21 cellular contexts compared by ENCODE assay signal in genomic region chr11:71133946-71134345, GRCh38.
DNase-seq lines count a peak whose midpoint lies in the region; ATAC-seq, FAIRE-seq and TF ChIP-seq lines count a peak whose summit lies in the region.
"Had no signal": no experiment of that assay in that cellular context is flagged by ENCODE, and none has a peak within 500 bp of the region (broad histone marks: within the 10 kb centered on the region; RNA-seq: fewer than 3 reads in every experiment).

No MANE protein-coding gene starts in this region.

- peak overlapping the region; percentile 67 for H3K4me2 ChIP-seq in BLaER1
- no peak overlapping the region for H3K4me2 ChIP-seq in HepG2 (ENCODE audit: low read depth, low read length)
- H3K4me2 ChIP-seq: A549 had no signal

- H3K9ac ChIP-seq in BLaER1 (no peak overlapping the region), kidney (ENCODE audit: low read length in 2 of 2) (no peak overlapping the region), HepG2 (ENCODE audit: insufficient read depth, low read depth, low read length) (no peak overlapping the region)

- H4K20me1 ChIP-seq in BLaER1 (no peaks in the 10 kb centered on the region), HepG2 (ENCODE audit: insufficient read depth, low read length) (peaks cover 6% of the 10 kb centered on the region; the same call in 1 of the 2 replicates)

- CTCF ChIA-PET in HepG2 (lab: Yijun Ruan, JAX; ENCODE audit: low intra/inter-chr PET ratio, low total read pairs): no interaction called here

- ATAC-seq in upper lobe of right lung: no peak
- ATAC-seq in HepG2: no peak
- no peak for ATAC-seq in HG02970 (IDR thresholded peaks at IDR 0.05; ENCODE audit: low FRiP score, unreplicated experiment)
- ATAC-seq: A549; CD8-positive, alpha-beta T cell had no signal

- 0 out of 2 replicates have a peak overlapping the region, but pooled peaks have one; percentile 38 for H3K27ac ChIP-seq in BLaER1
- no peak overlapping the region for H3K27ac ChIP-seq in kidney (ENCODE audit: low read depth in 2 of 2, low read length in 2 of 2)
- H3K27ac ChIP-seq in upper lobe of right lung: no peak overlapping the region
- no peak overlapping the region for H3K27ac ChIP-seq in HepG2 (ENCODE audit: extremely low read length, insufficient read depth, low read length)
- H3K27ac ChIP-seq: 22Rv1, A549, C4-2B had no signal

- H3K4me1 ChIP-seq in BLaER1 (peaks cover 13% of the 10 kb centered on the region), kidney (ENCODE audit: control insufficient read depth in 1 of 2, insufficient read depth in 1 of 2, low read depth in 1 of 2, low read length in 2 of 2) (no peaks in the 10 kb centered on the region), upper lobe of right lung (no peaks in the 10 kb centered on the region), HepG2 (ENCODE audit: insufficient read depth, low read length) (no peaks in the 10 kb centered on the region)
- H3K4me1 ChIP-seq: A549, Caco-2 had no signal

- H3K27me3 ChIP-seq in BLaER1: no peaks in the 10 kb centered on the region
- no peaks in the 10 kb centered on the region for H3K27me3 ChIP-seq in upper lobe of right lung
- no peaks in the 10 kb centered on the region for H3K27me3 ChIP-seq in HepG2 (ENCODE audit: control insufficient read depth in 1 of 2, insufficient read depth in 2 of 2, low read length in 2 of 2)

- H2AFZ ChIP-seq in HepG2 (ENCODE audit: low read length): no peak overlapping the region

- H3K9me3 ChIP-seq in BLaER1 (no peaks in the 10 kb centered on the region), kidney (ENCODE audit: control insufficient read depth in 1 of 2, low read length in 2 of 2) (no peaks in the 10 kb centered on the region), upper lobe of right lung (no peaks in the 10 kb centered on the region), HepG2 (ENCODE audit: low read length) (no peaks in the 10 kb centered on the region)
- H3K9me3 ChIP-seq: A549, Caco-2 had no signal

- TF ChIP-seq POLR2A in HepG2 (IDR thresholded peaks at IDR 0.05; ENCODE audit: insufficient read depth in 1 of 2, low read depth in 2 of 2, low read length in 2 of 2): no peak

- no peak for TF ChIP-seq EP300 in HepG2 (IDR thresholded peaks at IDR 0.05; ENCODE audit: low read depth in 2 of 2, low read length in 2 of 2)
- TF ChIP-seq EP300 in HepG2 (CRISPR knock-in tag; IDR thresholded peaks at IDR 0.05; ENCODE audit: borderline replicate concordance): no peak

- H3K4me3 ChIP-seq in BLaER1 (no peak overlapping the region), kidney (ENCODE audit: low read length in 2 of 2) (no peak overlapping the region), upper lobe of right lung (no peak overlapping the region), HepG2 (replicated peaks in 1 of 3; ENCODE audit: insufficient read depth in 1 of 3, low read depth in 2 of 3, low read length in 3 of 3) (no peak overlapping the region)
- H3K4me3 ChIP-seq: A549 had no signal

- H3K36me3 ChIP-seq in BLaER1 (no peaks in the 10 kb centered on the region), kidney (ENCODE audit: control insufficient read depth in 1 of 2, insufficient read depth in 2 of 2, low read length in 2 of 2) (no peaks in the 10 kb centered on the region), upper lobe of right lung (no peaks in the 10 kb centered on the region), HepG2 (replicated peaks in 1 of 2; ENCODE audit: control insufficient read depth in 1 of 2, insufficient read depth in 2 of 2, low read length in 2 of 2) (peaks cover 18 to 65% of the 10 kb centered on the region in 2 experiments)

- no peak for FAIRE-seq in kidney (lab: Jason Lieb, UNC)
- no peak for FAIRE-seq in HepG2 (lab: Jason Lieb, UNC)
- FAIRE-seq: A549, D721Med, G401.6, GM12891, GM19239 had no signal

- in situ Hi-C loops in HepG2 (cut with HindIII; ENCODE audit: extremely low pct_ligation_motif_present, low pct_unique_long_range_greater_than_20kb): no loop called here

- no peaks in the 10 kb centered on the region for H3K79me2 ChIP-seq in HepG2 (ENCODE audit: insufficient read depth, low read length)

- TF ChIP-seq CTCF in kidney (IDR thresholded peaks at IDR 0.05; ENCODE audit: borderline replicate concordance, extremely low read depth, insufficient read depth): no peak
- TF ChIP-seq CTCF in upper lobe of right lung (IDR thresholded peaks at IDR 0.05): no peak
- no peak for TF ChIP-seq CTCF in HepG2 (CRISPR knock-in tag; IDR thresholded peaks at IDR 0.05)

- no peak for TF ChIP-seq RAD21 in HepG2 (CRISPR knock-in tag; IDR thresholded peaks at IDR 0.05)

- POLR2A ChIA-PET in HepG2 (lab: Yijun Ruan, JAX): no interaction called here

- intact Hi-C loops in kidney (cut with DNase I) (no loop called here), posterior vena cava (cut with DNase I) (no loop called here), upper lobe of right lung (cut with DNase I) (no loop called here), HepG2 (cut with micrococcal nuclease; ENCODE audit: unreplicated experiment) (no loop called here)

- peak; percentile 26 for DNase-seq in kidney
- peak; percentile 68 for DNase-seq in posterior vena cava (ENCODE audit: low spot score)
- peak; percentile 33 for DNase-seq in upper lobe of right lung
- no peak for DNase-seq in hypothalamus (lab: John Stamatoyannopoulos, UW)
- DNase-seq in HepG2 (ENCODE audit: low spot score): no peak
- DNase-seq: AML-193; Caco-2; Calu3; CD4-positive, alpha-beta T cell; CD8-positive, alpha-beta T cell; DMS79 treated with DMSO at 0.1 percent for 48 hours; GF-D8 had no signal

- WGBS in HepG2 (ENCODE audit: low lambda C conversion rate): 95% methylated on average over 9 of the region's 9 CpGs

- no TSS peak for BruUV-seq in HepG2 (replicated peaks; lab: Mats Ljungman, UMichigan)

TF ChIP-seq in HepG2, 621 proteins besides CTCF, POLR2A, EP300 and RAD21:
- no peak for TF ChIP-seq ZSCAN21 (CRISPR knock-in tag; IDR thresholded peaks at IDR 0.05; ENCODE audit: borderline replicate concordance)
- no peak for TF ChIP-seq ZNF431 (CRISPR knock-in tag; IDR thresholded peaks at IDR 0.05; ENCODE audit: borderline replicate concordance, low read depth)
- no peak for TF ChIP-seq YY1 (IDR thresholded peaks at IDR 0.05; ENCODE audit: insufficient read depth, insufficient replicate concordance, low read depth, low read length)
- TF ChIP-seq KLF12 (CRISPR knock-in tag; IDR thresholded peaks at IDR 0.05; ENCODE audit: borderline replicate concordance): no peak
- TF ChIP-seq GMEB2 (CRISPR knock-in tag; IDR thresholded peaks at IDR 0.05; ENCODE audit: low read depth): no peak
- no peak for TF ChIP-seq ADNP (CRISPR knock-in tag; IDR thresholded peaks at IDR 0.05)
- TF ChIP-seq, protein P1, sequence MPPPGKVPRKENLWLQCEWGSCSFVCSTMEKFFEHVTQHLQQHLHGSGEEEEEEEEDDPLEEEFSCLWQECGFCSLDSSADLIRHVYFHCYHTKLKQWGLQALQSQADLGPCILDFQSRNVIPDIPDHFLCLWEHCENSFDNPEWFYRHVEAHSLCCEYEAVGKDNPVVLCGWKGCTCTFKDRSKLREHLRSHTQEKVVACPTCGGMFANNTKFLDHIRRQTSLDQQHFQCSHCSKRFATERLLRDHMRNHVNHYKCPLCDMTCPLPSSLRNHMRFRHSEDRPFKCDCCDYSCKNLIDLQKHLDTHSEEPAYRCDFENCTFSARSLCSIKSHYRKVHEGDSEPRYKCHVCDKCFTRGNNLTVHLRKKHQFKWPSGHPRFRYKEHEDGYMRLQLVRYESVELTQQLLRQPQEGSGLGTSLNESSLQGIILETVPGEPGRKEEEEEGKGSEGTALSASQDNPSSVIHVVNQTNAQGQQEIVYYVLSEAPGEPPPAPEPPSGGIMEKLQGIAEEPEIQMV (CRISPR knock-in tag; IDR thresholded peaks at IDR 0.05; ENCODE audit: low read depth): no peak
- no peak for TF ChIP-seq SRF (IDR thresholded peaks at IDR 0.05; ENCODE audit: low read depth, low read length)
- TF ChIP-seq RBAK (CRISPR knock-in tag; IDR thresholded peaks at IDR 0.05): no peak
TF ChIP-seq in HepG2: peak in this region for 0.

Comparison
In these comparisons a context has a peak if more than half of its experiments do, and no peak if none do; other contexts are left out.
1. DNase-seq: peak in kidney (single experiment), posterior vena cava (single experiment) and upper lobe of right lung (single experiment); none in hypothalamus (0 of 51) and HepG2 (single experiment).